ENCODE assay signal across 1 cellular context in genomic region chr1:3898994-3899775, GRCh38.
TF ChIP-seq lines count a peak whose summit lies in the region.

No MANE protein-coding gene starts in this region.

TF ChIP-seq in GM12878, 131 proteins besides CTCF, POLR2A, EP300 and RAD21:
- TF ChIP-seq ZSCAN29 (IDR thresholded peaks at IDR 0.05) (no peak), MAX (IDR thresholded peaks at IDR 0.05; ENCODE audit: low read depth, low read length) (no peak), POLR2AphosphoS5 (IDR thresholded peaks at IDR 0.05; ENCODE audit: low read length) (no peak), SP1 (IDR thresholded peaks at IDR 0.05; ENCODE audit: low read depth, low read length) (no peak), HDAC2 (IDR thresholded peaks at IDR 0.05) (no peak), TARDBP (IDR thresholded peaks at IDR 0.05; ENCODE audit: borderline replicate concordance) (no peak), CUX1 (IDR thresholded peaks at IDR 0.05; ENCODE audit: insufficient replicate concordance, low read depth, low read length) (no peak), RELA (IDR thresholded peaks at IDR 0.05; ENCODE audit: borderline replicate concordance, partially characterized antibody) (no peak), EGR1 (IDR thresholded peaks at IDR 0.05; ENCODE audit: borderline replicate concordance in 1 of 2, low read depth in 2 of 2, low read length in 2 of 2) (peak in 1 of 2 experiments; percentile 56; a peak in 1 of 3 replicates), CREM (IDR thresholded peaks at IDR 0.05; ENCODE audit: low read depth) (0 out of 2 replicates have a peak, but pooled peaks have one; percentile 9), CEBPZ (IDR thresholded peaks at IDR 0.05; ENCODE audit: low read depth, low read length) (no peak)
